8 cellular contexts compared by ENCODE assay signal in genomic region chr11:44066732-44067131, GRCh38. TPM values are rescaled to one million over a fixed set of nuclear protein-coding genes. Genes with fewer than 3 reads are reported as not detected.
DNase-seq lines count a peak whose midpoint lies in the region; ATAC-seq and TF ChIP-seq lines count a peak whose summit lies in the region.

No MANE protein-coding gene starts in this region.

- peaks cover 2% of the 10 kb centered on the region for H3K36me3 ChIP-seq in CD4-positive, CD25-positive, alpha-beta regulatory T cell (ENCODE audit: control insufficient read depth, insufficient read depth, low read length)
- no peaks in the 10 kb centered on the region for H3K36me3 ChIP-seq in HUES6 (ENCODE audit: control insufficient read depth, insufficient read depth, low read length)

- H3K4me3 Mint-ChIP-seq in CD4-positive, CD25-positive, alpha-beta regulatory T cell: peak overlapping the region; percentile 91 to 97 (median 94)
- H3K4me3 Mint-ChIP-seq in activated T-helper 2 cell treated with anti-CD3 and anti-CD28 coated beads, Interferon-gamma antibody, Interleukin-2, Interleukin-4, amounts not matched to agents 10 μg/mL and 5 μg/mL and 100 μg/mL, durations not matched to agents 14 hours and 24 hours and 36 hours (ENCODE audit: low read depth): peak overlapping the region; percentile 87

- peaks cover 11 to 51% (median 25%) of the 10 kb centered on the region in 4 donors for H3K4me1 Mint-ChIP-seq in CD4-positive, CD25-positive, alpha-beta regulatory T cell
- H3K4me1 Mint-ChIP-seq in activated T-helper 2 cell treated with anti-CD3 and anti-CD28 coated beads, Interferon-gamma antibody, Interleukin-2, Interleukin-4, amounts not matched to agents 10 μg/mL and 5 μg/mL and 100 μg/mL, durations not matched to agents 14 hours and 24 hours and 36 hours (ENCODE audit: low read depth): peaks cover 36% of the 10 kb centered on the region

- H3K4me3 ChIP-seq in CD4-positive, CD25-positive, alpha-beta regulatory T cell (ENCODE audit: low read depth, low read length): peak overlapping the region; percentile 86
- peak overlapping the region; percentile 60 for H3K4me3 ChIP-seq in HUES6 (ENCODE audit: low read depth, low read length)

- peaks cover 5% of the 10 kb centered on the region for H3K36me3 Mint-ChIP-seq in CD4-positive, CD25-positive, alpha-beta regulatory T cell
- H3K36me3 Mint-ChIP-seq in activated T-helper 2 cell treated with anti-CD3 and anti-CD28 coated beads, Interferon-gamma antibody, Interleukin-2, Interleukin-4, amounts not matched to agents 10 μg/mL and 5 μg/mL and 100 μg/mL, durations not matched to agents 14 hours and 24 hours and 36 hours (ENCODE audit: low read depth): peaks cover 25% of the 10 kb centered on the region

- peak in 1 of 3 donors; percentile 9 for DNase-seq in CD4-positive, CD25-positive, alpha-beta regulatory T cell
- DNase-seq in activated T-helper 2 cell treated with anti-CD3 and anti-CD28 coated beads, Interferon-gamma antibody, Interleukin-2, Interleukin-4, amounts not matched to agents 10 μg/mL and 5 μg/mL and 100 μg/mL, durations not matched to agents 14 hours and 24 hours and 36 hours (ENCODE audit: low spot score): no peak
- DNase-seq in left cardiac atrium (no peak), sciatic nerve (ENCODE audit: low spot score) (no peak), putamen (ENCODE audit: low spot score) (no peak), GM10266 (ENCODE audit: extremely low spot score) (no peak), NCI-H2171 treated with DMSO at 0.1 percent for 48 hours (lab: John Stamatoyannopoulos, UW) (no peak)

- no peaks in the 10 kb centered on the region for H3K9me3 Mint-ChIP-seq in CD4-positive, CD25-positive, alpha-beta regulatory T cell
- no peaks in the 10 kb centered on the region for H3K9me3 Mint-ChIP-seq in activated T-helper 2 cell treated with anti-CD3 and anti-CD28 coated beads, Interferon-gamma antibody, Interleukin-2, Interleukin-4, amounts not matched to agents 10 μg/mL and 5 μg/mL and 100 μg/mL, durations not matched to agents 14 hours and 24 hours and 36 hours

- H3K4me1 ChIP-seq in CD4-positive, CD25-positive, alpha-beta regulatory T cell (ENCODE audit: control insufficient read depth, insufficient read depth, low read length, poor library complexity, severe bottlenecking): peaks cover 17% of the 10 kb centered on the region
- peaks cover 16% of the 10 kb centered on the region for H3K4me1 ChIP-seq in HUES6 (ENCODE audit: control insufficient read depth, insufficient read depth, low read length)

- intact Hi-C loops in activated T-helper 2 cell treated with anti-CD3 and anti-CD28 coated beads, Interferon-gamma antibody, Interleukin-2, Interleukin-4, amounts not matched to agents 10 μg/mL and 5 μg/mL and 100 μg/mL, durations not matched to agents 14 hours and 24 hours and 36 hours (cut with micrococcal nuclease): loop anchor here (2.0 kb wide), 1 partner anchor 28 kb away; the partner anchor contains the start of gene EXT2
- intact Hi-C loops in left cardiac atrium (cut with DNase I) (no loop called here), sciatic nerve (cut with DNase I) (no loop called here)

- H3K27ac ChIP-seq in CD4-positive, CD25-positive, alpha-beta regulatory T cell (ENCODE audit: insufficient read depth, low read length, poor library complexity, severe bottlenecking): peak overlapping the region; percentile 73
- H3K27ac ChIP-seq in HUES6 (ENCODE audit: low read depth, low read length): peak overlapping the region; percentile 73; the same call in 1 of the 2 replicates

- H3K27me3 Mint-ChIP-seq in CD4-positive, CD25-positive, alpha-beta regulatory T cell: no peaks in the 10 kb centered on the region
- H3K27me3 Mint-ChIP-seq in activated T-helper 2 cell treated with anti-CD3 and anti-CD28 coated beads, Interferon-gamma antibody, Interleukin-2, Interleukin-4, amounts not matched to agents 10 μg/mL and 5 μg/mL and 100 μg/mL, durations not matched to agents 14 hours and 24 hours and 36 hours (ENCODE audit: low read depth): no peaks in the 10 kb centered on the region

- TF ChIP-seq CTCF in GM10266 (IDR thresholded peaks at IDR 0.05; ENCODE audit: control insufficient read depth, insufficient read depth, low read depth, missing control alignments): no peak

- H3K9ac ChIP-seq in HUES6 (ENCODE audit: low read length): peak overlapping the region; percentile 73

- no peaks in the 10 kb centered on the region for H3K9me3 ChIP-seq in CD4-positive, CD25-positive, alpha-beta regulatory T cell (ENCODE audit: control insufficient read depth in 2 of 2, low read length in 2 of 2)
- H3K9me3 ChIP-seq in HUES6 (ENCODE audit: control insufficient read depth, insufficient read depth, low read depth, low read length): no peaks in the 10 kb centered on the region

- peak overlapping the region; percentile 91 to 97 (median 96) for H3K27ac Mint-ChIP-seq in CD4-positive, CD25-positive, alpha-beta regulatory T cell
- H3K27ac Mint-ChIP-seq in activated T-helper 2 cell treated with anti-CD3 and anti-CD28 coated beads, Interferon-gamma antibody, Interleukin-2, Interleukin-4, amounts not matched to agents 10 μg/mL and 5 μg/mL and 100 μg/mL, durations not matched to agents 14 hours and 24 hours and 36 hours: peak overlapping the region; percentile 95

- no peaks in the 10 kb centered on the region for H3K27me3 ChIP-seq in CD4-positive, CD25-positive, alpha-beta regulatory T cell (ENCODE audit: control insufficient read depth, insufficient read depth, low read length)
- H3K27me3 ChIP-seq in HUES6 (ENCODE audit: control insufficient read depth, insufficient read depth, low read length): no peaks in the 10 kb centered on the region; the same call in 1 of the 2 replicates

- no peak for ATAC-seq in CD4-positive, CD25-positive, alpha-beta regulatory T cell (ENCODE audit: low read depth in 2 of 2)
- ATAC-seq in left cardiac atrium: peak; percentile 10 to 38
- ATAC-seq in sciatic nerve: peak; percentile 25

RNA-seq across cellular contexts. Expression of gene ACCS, which starts 0.7 kb away (rescaled TPM):
- 77.9 TPM for total RNA-seq in CD4-positive, CD25-positive, alpha-beta regulatory T cell
- polyA plus RNA-seq in CD4-positive, CD25-positive, alpha-beta regulatory T cell: 1 to 10 TPM; 1.3 to 6.9 (median 1.7) TPM
- total RNA-seq in activated T-helper 2 cell treated with anti-CD3 and anti-CD28 coated beads, Interferon-gamma antibody, Interleukin-2, Interleukin-4, amounts not matched to agents 10 μg/mL and 5 μg/mL and 100 μg/mL, durations not matched to agents 14 hours and 24 hours and 36 hours: 22.8 and 25.9 TPM in 2 replicates
- total RNA-seq in left cardiac atrium (1 to 10 TPM; 8.5 to 9.1 TPM), sciatic nerve (71.6 TPM)

RNA-seq across cellular contexts. Expression of gene ACCSL, which starts 19.0 kb away (rescaled TPM):
- total RNA-seq in CD4-positive, CD25-positive, alpha-beta regulatory T cell: not detected
- polyA plus RNA-seq in CD4-positive, CD25-positive, alpha-beta regulatory T cell: not detected
- total RNA-seq in activated T-helper 2 cell treated with anti-CD3 and anti-CD28 coated beads, Interferon-gamma antibody, Interleukin-2, Interleukin-4, amounts not matched to agents 10 μg/mL and 5 μg/mL and 100 μg/mL, durations not matched to agents 14 hours and 24 hours and 36 hours: not detected in 2 replicates
- not detected for total RNA-seq in left cardiac atrium
- total RNA-seq in sciatic nerve: not detected

RNA-seq across cellular contexts. Expression of gene EXT2, which starts 28.7 kb away (rescaled TPM):
- 25.6 TPM for total RNA-seq in CD4-positive, CD25-positive, alpha-beta regulatory T cell
- 10 to 100 TPM; 39.0 to 42.6 (median 41.4) TPM for polyA plus RNA-seq in CD4-positive, CD25-positive, alpha-beta regulatory T cell
- total RNA-seq in activated T-helper 2 cell treated with anti-CD3 and anti-CD28 coated beads, Interferon-gamma antibody, Interleukin-2, Interleukin-4, amounts not matched to agents 10 μg/mL and 5 μg/mL and 100 μg/mL, durations not matched to agents 14 hours and 24 hours and 36 hours: 35.1 and 35.6 TPM in 2 replicates
- total RNA-seq in left cardiac atrium (10 to 100 TPM; 33.7 to 34.6 TPM), sciatic nerve (58.7 TPM)

Comparison
In these comparisons a context has a peak if more than half of its experiments do, and no peak if none do; other contexts are left out.
1. ATAC-seq: peak in left cardiac atrium (2 of 2) and sciatic nerve (single experiment); none in CD4-positive, CD25-positive, alpha-beta regulatory T cell (0 of 2).